Comparison of ENCODE assay signal across 28 cellular contexts in the genomic region with DNA sequence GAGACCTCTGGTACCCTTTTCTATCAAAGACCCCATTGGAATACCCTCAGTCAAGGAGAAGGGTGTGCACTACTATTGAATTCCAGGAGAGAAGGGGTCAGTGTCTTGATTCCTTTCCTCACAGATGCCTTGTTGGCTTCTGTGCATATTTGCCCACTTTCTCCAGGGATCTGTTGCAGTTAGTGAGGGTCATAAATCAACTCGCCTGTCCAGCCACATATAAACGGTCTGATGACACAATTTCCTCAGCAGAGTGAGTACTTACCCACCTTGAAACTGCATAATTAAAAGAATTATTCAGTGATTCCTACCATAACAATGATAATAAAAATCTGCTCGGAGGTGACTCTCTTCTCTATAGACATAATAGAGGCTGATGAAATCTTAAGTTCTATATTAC.
"Had no signal": no experiment of that assay in that cellular context is flagged by ENCODE, and none has a peak within 500 bp of the region (broad histone marks: within the 10 kb centered on the region; RNA-seq: fewer than 3 reads in every experiment).

No MANE protein-coding gene starts in this region.

- H3K36me3 Mint-ChIP-seq: activated naive CD4-positive, alpha-beta T cell treated with anti-CD3 and anti-CD28 coated beads, Interleukin-2, amount 50 U/mL, for 24 hours had no signal

- H3K9me3 Mint-ChIP-seq: activated CD8-positive, alpha-beta T cell treated with anti-CD3 and anti-CD28 coated beads for 36 hours; activated naive CD4-positive, alpha-beta T cell treated with anti-CD3 and anti-CD28 coated beads, Interleukin-2, amount 50 U/mL, for 24 hours; activated T-helper 2 cell treated with anti-CD3 and anti-CD28 coated beads, Interferon-gamma antibody, Interleukin-2, Interleukin-4, amounts not matched to agents 10 μg/mL and 5 μg/mL and 100 μg/mL, durations not matched to agents 14 hours and 24 hours and 36 hours had no signal

- H3K27ac Mint-ChIP-seq: activated CD8-positive, alpha-beta T cell treated with anti-CD3 and anti-CD28 coated beads for 36 hours; activated naive CD4-positive, alpha-beta T cell treated with anti-CD3 and anti-CD28 coated beads, Interleukin-2, amount 50 U/mL, for 24 hours; activated T-helper 2 cell treated with anti-CD3 and anti-CD28 coated beads, Interferon-gamma antibody, Interleukin-2, Interleukin-4, amounts not matched to agents 10 μg/mL and 5 μg/mL and 100 μg/mL, durations not matched to agents 14 hours and 24 hours and 36 hours had no signal

- ATAC-seq: activated CD8-positive, alpha-beta T cell treated with anti-CD3 and anti-CD28 coated beads for 36 hours; body of pancreas had no signal

- H3K4me3 Mint-ChIP-seq: activated CD8-positive, alpha-beta T cell treated with anti-CD3 and anti-CD28 coated beads for 36 hours; activated naive CD4-positive, alpha-beta T cell treated with anti-CD3 and anti-CD28 coated beads, Interleukin-2, amount 50 U/mL, for 24 hours had no signal

- H3K4me1 Mint-ChIP-seq: activated naive CD4-positive, alpha-beta T cell treated with anti-CD3 and anti-CD28 coated beads, Interleukin-2, amount 50 U/mL, for 24 hours had no signal

- DNase-seq: activated CD4-positive, alpha-beta T cell treated with anti-CD3 and anti-CD28 coated beads for 1 hour; activated CD4-positive, alpha-beta T cell treated with anti-CD3 and anti-CD28 coated beads for 48 hours; activated CD4-positive, CD25-positive, alpha-beta regulatory T cell; activated CD8-positive, alpha-beta T cell treated with anti-CD3 and anti-CD28 coated beads for 36 hours; activated gamma-delta T cell; activated naive CD4-positive, alpha-beta T cell treated with Interleukin-2 at 50 U/mL for 16 hours; activated T-cell treated with anti-CD3 and anti-CD28 coated beads, Interleukin-2, amount 50 U/mL, for 1 hour; adrenal gland; body of pancreas; NCI-H1092 treated with DMSO at 0.1 percent for 48 hours; NCI-H1436; NCI-H1694; NCI-H1930; NCI-H2081 treated with DMSO at 0.1 percent for 48 hours; NCI-H226; NCI-H446 treated with DMSO at 0.1 percent for 48 hours; NCI-H524; NCI-H69; NCI-H82; OCI-M1; Right ventricle myocardium superior; SW 1271; T-helper 1 cell; T-helper 2 cell; T-helper 9 cell; WERI-Rb-1 had no signal
